ENCODE assay signal across 18 cellular contexts in genomic region chr12:95220726-95221125, GRCh38. TPM values are rescaled to one million over a fixed set of nuclear protein-coding genes. Genes with fewer than 3 reads are reported as not detected.
A peak's percentile ranks its signal among the peaks of the same experiment; 100 is the strongest.
DNase-seq lines count a peak whose midpoint lies in the region; ATAC-seq and TF ChIP-seq lines count a peak whose summit lies in the region.
"Had no signal": no experiment of that assay in that cellular context is flagged by ENCODE, and none has a peak within 500 bp of the region (broad histone marks: within the 10 kb centered on the region; RNA-seq: fewer than 3 reads in every experiment).

No MANE protein-coding gene starts in this region.

- peaks cover 87% of the 10 kb centered on the region for H3K79me2 ChIP-seq in GM23338 (replicated peaks; ENCODE audit: insufficient read depth)

- H3K27me3 ChIP-seq in CD4-positive, CD25-positive, alpha-beta regulatory T cell (ENCODE audit: control insufficient read depth, insufficient read depth, low read length) = peaks cover 2% of the 10 kb centered on the region
- no peaks in the 10 kb centered on the region for H3K27me3 ChIP-seq in GM23338 (ENCODE audit: insufficient read depth)
- no peaks in the 10 kb centered on the region for H3K27me3 ChIP-seq in right atrium auricular region
- no peaks in the 10 kb centered on the region for H3K27me3 ChIP-seq in HAP-1 (ENCODE audit: low read depth)
- no peaks in the 10 kb centered on the region for H3K27me3 ChIP-seq in dorsolateral prefrontal cortex
- H3K27me3 ChIP-seq: heart right ventricle had no signal

- no peak for ATAC-seq in CD4-positive, CD25-positive, alpha-beta regulatory T cell (ENCODE audit: low read depth in 2 of 2)
- no peak for ATAC-seq in GM23338
- no peak for ATAC-seq in activated naive CD8-positive, alpha-beta T cell treated with anti-CD3 and anti-CD28 coated beads, Interleukin-2, amount 50 U/mL, for 24 hours
- ATAC-seq: heart right ventricle, left ventricle myocardium superior, mucosa of descending colon had no signal

- H4K20me1 ChIP-seq in GM23338 (replicated peaks; ENCODE audit: insufficient read depth) = peaks cover 7% of the 10 kb centered on the region; the same call in 1 of the 2 replicates

- TF ChIP-seq CTCF in GM23338 (conservative IDR thresholded peaks at IDR 0.05; ENCODE audit: low read depth in 2 of 2) = no peak
- no peak for TF ChIP-seq CTCF in nephron (IDR thresholded peaks at IDR 0.05; ENCODE audit: unreplicated experiment in 3 of 3)
- TF ChIP-seq CTCF in right atrium auricular region (IDR thresholded peaks at IDR 0.05) = no peak
- no peak for TF ChIP-seq CTCF in dorsolateral prefrontal cortex (IDR thresholded peaks at IDR 0.05 in 54 of 56, conservative IDR thresholded peaks at IDR 0.05 in 2 of 56; ENCODE audit: low read depth in 1 of 56, partially characterized antibody in 56 of 56)

- peaks cover 10% of the 10 kb centered on the region for H3K36me3 Mint-ChIP-seq in CD4-positive, CD25-positive, alpha-beta regulatory T cell
- H3K36me3 Mint-ChIP-seq in GM23338 (ENCODE audit: low read depth) = peaks cover 26% of the 10 kb centered on the region
- peaks cover 26% of the 10 kb centered on the region for H3K36me3 Mint-ChIP-seq in activated naive CD8-positive, alpha-beta T cell treated with anti-CD3 and anti-CD28 coated beads, Interleukin-2, amount 50 U/mL, for 24 hours (ENCODE audit: low read depth)
- H3K36me3 Mint-ChIP-seq in nephron (ENCODE audit: low read depth) = peaks cover 24% of the 10 kb centered on the region

- H3K4me1 ChIP-seq in CD4-positive, CD25-positive, alpha-beta regulatory T cell (ENCODE audit: control insufficient read depth, insufficient read depth, low read length, poor library complexity, severe bottlenecking) = peaks cover 13% of the 10 kb centered on the region
- H3K4me1 ChIP-seq in GM23338 (ENCODE audit: insufficient read depth) = peaks cover 6% of the 10 kb centered on the region; the same call in 1 of the 2 replicates
- H3K4me1 ChIP-seq in right atrium auricular region = peaks cover 0 to 52% of the 10 kb centered on the region in 2 donors
- peaks cover 20% of the 10 kb centered on the region for H3K4me1 ChIP-seq in HAP-1

- H3K4me1 Mint-ChIP-seq in CD4-positive, CD25-positive, alpha-beta regulatory T cell = peaks cover 20 to 73% (median 49%) of the 10 kb centered on the region in 4 donors
- peaks cover 28% of the 10 kb centered on the region for H3K4me1 Mint-ChIP-seq in GM23338
- H3K4me1 Mint-ChIP-seq in activated naive CD8-positive, alpha-beta T cell treated with anti-CD3 and anti-CD28 coated beads, Interleukin-2, amount 50 U/mL, for 24 hours = peaks cover 52% of the 10 kb centered on the region
- H3K4me1 Mint-ChIP-seq in nephron = peaks cover 37% of the 10 kb centered on the region

- no peak overlapping the region for H3K4me3 ChIP-seq in CD4-positive, CD25-positive, alpha-beta regulatory T cell (ENCODE audit: low read depth, low read length)
- H3K4me3 ChIP-seq in GM23338 (no peak overlapping the region), right atrium auricular region (no peak overlapping the region), HAP-1 (no peak overlapping the region), dorsolateral prefrontal cortex (peak overlapping the region in 10 of 59 donors; percentile 1 to 96 (median 93))
- H3K4me3 ChIP-seq: heart right ventricle, mucosa of descending colon had no signal

- no peaks in the 10 kb centered on the region for H3F3A ChIP-seq in GM23338 (replicated peaks; ENCODE audit: low read depth)

- H3K9me3 ChIP-seq in CD4-positive, CD25-positive, alpha-beta regulatory T cell (ENCODE audit: control insufficient read depth in 2 of 2, low read length in 2 of 2) = no peaks in the 10 kb centered on the region
- H3K9me3 ChIP-seq in right atrium auricular region = no peaks in the 10 kb centered on the region
- H3K9me3 ChIP-seq in HAP-1 = no peaks in the 10 kb centered on the region
- H3K9me3 ChIP-seq: heart right ventricle, mucosa of descending colon had no signal

- intact Hi-C loops in dorsolateral prefrontal cortex (cut with DNase I) = no loop called here

- no peak overlapping the region for H2AFZ ChIP-seq in GM23338

- H3K27ac Mint-ChIP-seq in CD4-positive, CD25-positive, alpha-beta regulatory T cell = no peak overlapping the region
- no peak overlapping the region for H3K27ac Mint-ChIP-seq in GM23338
- peak overlapping the region; percentile 46 for H3K27ac Mint-ChIP-seq in activated naive CD8-positive, alpha-beta T cell treated with anti-CD3 and anti-CD28 coated beads, Interleukin-2, amount 50 U/mL, for 24 hours
- peak overlapping the region; percentile 29 to 94 (median 89) for H3K27ac Mint-ChIP-seq in nephron
- H3K27ac Mint-ChIP-seq: activated CD4-positive, alpha-beta memory T cell treated with anti-CD3 and anti-CD28 coated beads for 36 hours; T-helper 1 cell treated with Interleukin-12 subunit alpha and Interleukin-12 subunit beta and Interleukin-4 antibody, amounts not matched to agents 30 μg/mL and 1 μg/mL, for 36 hours had no signal

- in situ Hi-C loops in HAP-1 (cut with MboI; ENCODE audit: low sequenced_read_pairs) = no loop called here

- H3K9me2 ChIP-seq in GM23338 (ENCODE audit: insufficient read depth) = no peaks in the 10 kb centered on the region

- peak overlapping the region; percentile 18 to 96 (median 58) for H3K4me3 Mint-ChIP-seq in CD4-positive, CD25-positive, alpha-beta regulatory T cell
- peak overlapping the region; percentile 41 for H3K4me3 Mint-ChIP-seq in GM23338
- peak overlapping the region; percentile 59 for H3K4me3 Mint-ChIP-seq in activated naive CD8-positive, alpha-beta T cell treated with anti-CD3 and anti-CD28 coated beads, Interleukin-2, amount 50 U/mL, for 24 hours
- peak overlapping the region; percentile 61 to 82 (median 78) for H3K4me3 Mint-ChIP-seq in nephron
- H3K4me3 Mint-ChIP-seq: activated CD4-positive, alpha-beta memory T cell treated with anti-CD3 and anti-CD28 coated beads for 36 hours; immature natural killer cell; T-helper 1 cell treated with Interleukin-12 subunit alpha and Interleukin-12 subunit beta and Interleukin-4 antibody, amounts not matched to agents 30 μg/mL and 1 μg/mL, for 36 hours had no signal

- peaks cover 8% of the 10 kb centered on the region for H3K27me3 Mint-ChIP-seq in CD4-positive, CD25-positive, alpha-beta regulatory T cell
- peaks cover 11% of the 10 kb centered on the region for H3K27me3 Mint-ChIP-seq in GM23338 (ENCODE audit: insufficient read depth, low read depth, poor library complexity)
- H3K27me3 Mint-ChIP-seq in activated naive CD8-positive, alpha-beta T cell treated with anti-CD3 and anti-CD28 coated beads, Interleukin-2, amount 50 U/mL, for 24 hours = peaks cover 8% of the 10 kb centered on the region
- H3K27me3 Mint-ChIP-seq in nephron (ENCODE audit: low read depth) = no peaks in the 10 kb centered on the region
- H3K27me3 Mint-ChIP-seq: activated CD4-positive, alpha-beta memory T cell treated with anti-CD3 and anti-CD28 coated beads for 36 hours had no signal

- H3K9me3 Mint-ChIP-seq in CD4-positive, CD25-positive, alpha-beta regulatory T cell = peaks cover 0 to 1% (median 0%) of the 10 kb centered on the region in 7 donors
- no peaks in the 10 kb centered on the region for H3K9me3 Mint-ChIP-seq in GM23338
- no peaks in the 10 kb centered on the region for H3K9me3 Mint-ChIP-seq in activated naive CD8-positive, alpha-beta T cell treated with anti-CD3 and anti-CD28 coated beads, Interleukin-2, amount 50 U/mL, for 24 hours
- no peaks in the 10 kb centered on the region for H3K9me3 Mint-ChIP-seq in nephron
- H3K9me3 Mint-ChIP-seq: activated CD4-positive, alpha-beta memory T cell treated with anti-CD3 and anti-CD28 coated beads for 36 hours; immature natural killer cell; T-helper 1 cell treated with Interleukin-12 subunit alpha and Interleukin-12 subunit beta and Interleukin-4 antibody, amounts not matched to agents 30 μg/mL and 1 μg/mL, for 36 hours had no signal

- H3K36me3 ChIP-seq in CD4-positive, CD25-positive, alpha-beta regulatory T cell (ENCODE audit: control insufficient read depth, insufficient read depth, low read length) = peaks cover 11% of the 10 kb centered on the region
- H3K36me3 ChIP-seq in GM23338 (ENCODE audit: insufficient read depth) (no peaks in the 10 kb centered on the region), right atrium auricular region (peaks cover 7% of the 10 kb centered on the region), HAP-1 (replicated peaks) (peaks cover 9% of the 10 kb centered on the region)

- H3K27ac ChIP-seq in CD4-positive, CD25-positive, alpha-beta regulatory T cell (ENCODE audit: insufficient read depth, low read length, poor library complexity, severe bottlenecking) = no peak overlapping the region
- no peak overlapping the region for H3K27ac ChIP-seq in GM23338 (ENCODE audit: low read depth)
- no peak overlapping the region for H3K27ac ChIP-seq in right atrium auricular region
- H3K27ac ChIP-seq in dorsolateral prefrontal cortex = peak overlapping the region in 5 of 59 donors; percentile 11 to 98 (median 19)
- H3K27ac ChIP-seq: heart right ventricle had no signal

- no peak for DNase-seq in CD4-positive, CD25-positive, alpha-beta regulatory T cell
- no peak for DNase-seq in GM23338 (ENCODE audit: low spot score)
- DNase-seq in activated naive CD8-positive, alpha-beta T cell treated with anti-CD3 and anti-CD28 coated beads, Interleukin-2, amount 50 U/mL, for 24 hours = no peak
- DNase-seq in right atrium auricular region (ENCODE audit: low spot score) = no peak
- DNase-seq in SKM-1 (lab: John Stamatoyannopoulos, UW; ENCODE audit: unreplicated experiment) = no peak
- no peak for DNase-seq in HAP-1 (ENCODE audit: low spot score in 2 of 2)
- DNase-seq in dorsolateral prefrontal cortex = no peak
- DNase-seq: activated CD4-positive, alpha-beta memory T cell treated with anti-CD3 and anti-CD28 coated beads for 36 hours; activated naive CD4-positive, alpha-beta T cell treated with anti-CD3 and anti-CD28 coated beads, Interleukin-2, amount 50 U/mL, for 16 hours; heart right ventricle; immature natural killer cell; left ventricle myocardium superior; mucosa of descending colon; NCI-H187; NCI-H748 treated with DMSO at 0.1 percent for 48 hours; stimulated activated CD8-positive, alpha-beta memory T cell treated with anti-CD3 and anti-CD28 coated beads, Interleukin-4, amount 100 ng/mL, for 48 hours had no signal

- H3K4me2 ChIP-seq in GM23338 = no peak overlapping the region

RNA-seq across cellular contexts. Expression of gene VEZT, which starts 3.1 kb away (rescaled TPM):
- total RNA-seq in CD4-positive, CD25-positive, alpha-beta regulatory T cell = 52.9 TPM
- 10 to 100 TPM; 21.9 to 29.6 (median 27.4) TPM for polyA plus RNA-seq in CD4-positive, CD25-positive, alpha-beta regulatory T cell
- 51.5 and 51.9 TPM in 2 replicates for total RNA-seq in GM23338 (2014; rRNA removed; shearing (Covaris generic))
- polyA plus RNA-seq in GM23338 (2016; fragmentation: Nextera tagmentation; extraction: Ambion mirVana) = 28.2 and 34.2 TPM in 2 replicates
- total RNA-seq in right atrium auricular region (10 to 100 TPM; 66.6 to 69.8 TPM), dorsolateral prefrontal cortex (100 to 1,000 TPM in 96 of 120 experiments, 10 to 100 TPM in 24; 79.5 to 165 (median 110) TPM)

RNA-seq across cellular contexts. Expression of gene FGD6, which starts 3.5 kb away (rescaled TPM):
- 0.79 TPM for total RNA-seq in CD4-positive, CD25-positive, alpha-beta regulatory T cell
- under 1 TPM in 3 of 4 donors, not detected in 1; 0.06 to 0.10 (median 0.08) TPM for polyA plus RNA-seq in CD4-positive, CD25-positive, alpha-beta regulatory T cell
- total RNA-seq in GM23338 (2014; rRNA removed; shearing (Covaris generic)) = 24.0 and 32.4 TPM in 2 replicates
- polyA plus RNA-seq in GM23338 (2016; fragmentation: Nextera tagmentation; extraction: Ambion mirVana) = 11.9 and 12.9 TPM in 2 replicates
- total RNA-seq in right atrium auricular region (10 to 100 TPM; 15.8 to 16.9 TPM), dorsolateral prefrontal cortex (10 to 100 TPM; 10.5 to 41.6 (median 21.8) TPM)

Comparison
In these comparisons a context has a peak if more than half of its experiments do, and no peak if none do; other contexts are left out.
1. H3K27ac Mint-ChIP-seq: peak in activated naive CD8-positive, alpha-beta T cell treated with anti-CD3 and anti-CD28 coated beads, Interleukin-2, amount 50 U/mL, for 24 hours (single experiment) and nephron (3 of 3); none in CD4-positive, CD25-positive, alpha-beta regulatory T cell (0 of 3) and GM23338 (single experiment).
2. Peak in every context shown above with its lines, with median percentiles within 50 percentile points of each other: H3K4me3 Mint-ChIP-seq.